ENCODE assay signal across 9 cellular contexts in genomic region chr7:84668116-84668515, GRCh38.
"Had no signal": no experiment of that assay in that cellular context is flagged by ENCODE, and none has a peak within 500 bp of the region (broad histone marks: within the 10 kb centered on the region; RNA-seq: fewer than 3 reads in every experiment).

No MANE protein-coding gene starts in this region.

- H3K27ac Mint-ChIP-seq: GM23338, HFFc6 had no signal

- FAIRE-seq: H1, HTR-8/SVneo, K562 had no signal

- H3K4me3 ChIP-seq: GM23338, HAP-1, K562 had no signal

- H3K9me3 ChIP-seq: HAP-1 had no signal

- H3K36me3 ChIP-seq: HAP-1 had no signal

- H3K4me3 Mint-ChIP-seq: GM23338, HFFc6 had no signal

- ATAC-seq: GM23338, HCT116, K562 had no signal

- H3K9me3 Mint-ChIP-seq: GM23338, HFFc6 had no signal

- DNase-seq: H7, HFFc6, IMR-90 had no signal
